Comparison of ENCODE assay signal across 1 cellular context in genomic region chr17:45656527-45657181, GRCh38.
TF ChIP-seq lines count a peak whose summit lies in the region.

No MANE protein-coding gene starts in this region.

TF ChIP-seq in HepG2, 621 proteins besides CTCF, POLR2A, EP300 and RAD21 (continued from another document):
- TF ChIP-seq MAFF (IDR thresholded peaks at IDR 0.05; ENCODE audit: low read depth, low read length), result peak; percentile 61; the same call in 1 of the 2 replicates
TF ChIP-seq in HepG2: peak in this region for 2.
